6 cellular contexts compared by ENCODE assay signal in genomic region chr19:1206733-1207301, GRCh38. TPM values are rescaled to one million over a fixed set of nuclear protein-coding genes. Genes with fewer than 3 reads are reported as not detected.
A peak's percentile ranks its signal among the peaks of the same experiment; 100 is the strongest.
DNase-seq lines count a peak whose midpoint lies in the region; ATAC-seq and TF ChIP-seq lines count a peak whose summit lies in the region.

No MANE protein-coding gene starts in this region.

- ATAC-seq in gastroesophageal sphincter (no peak), GM18867 (IDR thresholded peaks at IDR 0.05; ENCODE audit: unreplicated experiment) (no peak)

- peaks cover 0 to 17% of the 10 kb centered on the region in 2 donors for H3K36me3 Mint-ChIP-seq in CD4-positive, alpha-beta memory T cell
- H3K36me3 Mint-ChIP-seq in stimulated activated naive CD8-positive, alpha-beta T cell treated with anti-CD3 and anti-CD28 coated beads, Interleukin-15, Interleukin-2, amounts not matched to agents 100 ng/mL and 50 ng/mL, for 24 hours (ENCODE audit: low read depth) = peaks cover 11% of the 10 kb centered on the region

- peak overlapping the region; percentile 93 to 96 (median 94) for H3K4me3 Mint-ChIP-seq in CD4-positive, alpha-beta memory T cell
- H3K4me3 Mint-ChIP-seq in stimulated activated naive CD8-positive, alpha-beta T cell treated with anti-CD3 and anti-CD28 coated beads, Interleukin-15, Interleukin-2, amounts not matched to agents 100 ng/mL and 50 ng/mL, for 24 hours = peak overlapping the region; percentile 95

- H3K27me3 ChIP-seq in CD4-positive, alpha-beta memory T cell (ENCODE audit: insufficient read depth, low read length) = no peaks in the 10 kb centered on the region
- H3K27me3 ChIP-seq in gastroesophageal sphincter = no peaks in the 10 kb centered on the region

- WGBS in gastroesophageal sphincter (ENCODE audit: low coverage in 1 of 2), 2 donors = 2% methylated on average over 9 to 17 of the region's 32 CpGs

- H3K27ac ChIP-seq in CD4-positive, alpha-beta memory T cell (ENCODE audit: low read depth, low read length) = peak overlapping the region; percentile 78
- no peak overlapping the region for H3K27ac ChIP-seq in SK-N-MC
- peak overlapping the region; percentile 62 to 87 (median 84) for H3K27ac ChIP-seq in gastroesophageal sphincter

- POLR2A ChIA-PET in CD4-positive, alpha-beta memory T cell (lab: Charles Lee; ENCODE audit: partially characterized antibody) = interaction anchor here (0.7 to 1.5 kb wide), 6 partner anchors 9 to 187 kb away, joined by 3 to 5 read pairs (median 4); no protein-coding TSS in a partner anchor

- H3K4me3 ChIP-seq in CD4-positive, alpha-beta memory T cell (ENCODE audit: low read length in 2 of 2) = peak overlapping the region; percentile 58 to 68
- H3K4me3 ChIP-seq in SK-N-MC (peak overlapping the region; percentile 87), gastroesophageal sphincter (peak overlapping the region; percentile 78 to 81)

- H3K9me3 ChIP-seq in CD4-positive, alpha-beta memory T cell (ENCODE audit: control insufficient read depth in 1 of 2, low read length in 2 of 2) = no peaks in the 10 kb centered on the region
- H3K9me3 ChIP-seq in SK-N-MC (ENCODE audit: low read depth, low read length) = no peaks in the 10 kb centered on the region
- H3K9me3 ChIP-seq in gastroesophageal sphincter = no peaks in the 10 kb centered on the region

- TF ChIP-seq CTCF in gastroesophageal sphincter (IDR thresholded peaks at IDR 0.05) = no peak

- peaks cover 11 to 57% (median 36%) of the 10 kb centered on the region in 4 donors for H3K4me1 Mint-ChIP-seq in CD4-positive, alpha-beta memory T cell
- peaks cover 30% of the 10 kb centered on the region for H3K4me1 Mint-ChIP-seq in stimulated activated naive CD8-positive, alpha-beta T cell treated with anti-CD3 and anti-CD28 coated beads, Interleukin-15, Interleukin-2, amounts not matched to agents 100 ng/mL and 50 ng/mL, for 24 hours (ENCODE audit: low read depth)

- CTCF ChIA-PET in CD4-positive, alpha-beta memory T cell (lab: Charles Lee; ENCODE audit: partially characterized antibody) = interaction anchor here (0.8 kb wide), 1 partner anchor 142 kb away, joined by 3 read pairs; no protein-coding TSS in a partner anchor

- H3K36me3 ChIP-seq in CD4-positive, alpha-beta memory T cell (ENCODE audit: insufficient read depth, low read length) = peaks cover 8% of the 10 kb centered on the region
- peaks cover 5% of the 10 kb centered on the region; the same call in 1 of the 2 replicates for H3K36me3 ChIP-seq in SK-N-MC (ENCODE audit: insufficient read depth, low read length)
- peaks cover 0 to 16% of the 10 kb centered on the region in 2 donors for H3K36me3 ChIP-seq in gastroesophageal sphincter

- TF ChIP-seq POLR2A in gastroesophageal sphincter (IDR thresholded peaks at IDR 0.05) = no peak

- no peak for TF ChIP-seq EP300 in gastroesophageal sphincter (IDR thresholded peaks at IDR 0.05)

- intact Hi-C loops in CD4-positive, alpha-beta memory T cell (cut with micrococcal nuclease) = no loop called here

- H3K9ac ChIP-seq in SK-N-MC (ENCODE audit: insufficient read length) = peak overlapping the region; percentile 79

- peaks cover 63% of the 10 kb centered on the region for H3K4me1 ChIP-seq in CD4-positive, alpha-beta memory T cell (ENCODE audit: insufficient read depth, low read length)
- peaks cover 0 to 79% (median 19%) of the 10 kb centered on the region in 3 donors for H3K4me1 ChIP-seq in gastroesophageal sphincter

- H3K9me3 Mint-ChIP-seq in CD4-positive, alpha-beta memory T cell = no peaks in the 10 kb centered on the region
- no peaks in the 10 kb centered on the region for H3K9me3 Mint-ChIP-seq in stimulated activated naive CD8-positive, alpha-beta T cell treated with anti-CD3 and anti-CD28 coated beads, Interleukin-15, Interleukin-2, amounts not matched to agents 100 ng/mL and 50 ng/mL, for 24 hours

- H3K27ac Mint-ChIP-seq in CD4-positive, alpha-beta memory T cell = peak overlapping the region; percentile 84 to 96 (median 95)
- H3K27ac Mint-ChIP-seq in stimulated activated naive CD8-positive, alpha-beta T cell treated with anti-CD3 and anti-CD28 coated beads, Interleukin-15, Interleukin-2, amounts not matched to agents 100 ng/mL and 50 ng/mL, for 24 hours = peak overlapping the region; percentile 87

- H3K27me3 Mint-ChIP-seq in CD4-positive, alpha-beta memory T cell = no peaks in the 10 kb centered on the region
- no peaks in the 10 kb centered on the region for H3K27me3 Mint-ChIP-seq in stimulated activated naive CD8-positive, alpha-beta T cell treated with anti-CD3 and anti-CD28 coated beads, Interleukin-15, Interleukin-2, amounts not matched to agents 100 ng/mL and 50 ng/mL, for 24 hours

- peak; percentile 29 to 56 (median 32) for DNase-seq in CD4-positive, alpha-beta memory T cell
- DNase-seq in SK-N-MC (ENCODE audit: low read depth, low spot score) (no peak), NCI-H2171 (lab: John Stamatoyannopoulos, UW) (no peak)

RNA-seq across cellular contexts. Expression of gene STK11, which starts 1.2 kb away (rescaled TPM):
- 100 to 1,000 TPM; 112 to 114 TPM for total RNA-seq in CD4-positive, alpha-beta memory T cell
- polyA plus RNA-seq in CD4-positive, alpha-beta memory T cell = 10 to 100 TPM; 11.0 to 43.5 TPM
- 10 to 100 TPM; 56.8 to 80.7 (median 60.9) TPM for total RNA-seq in gastroesophageal sphincter

RNA-seq across cellular contexts. Expression of gene CBARP, which starts 31.0 kb away (rescaled TPM):
- total RNA-seq in CD4-positive, alpha-beta memory T cell = not detected
- polyA plus RNA-seq in CD4-positive, alpha-beta memory T cell = not detected
- under 1 TPM in 3 of 4 donors, not detected in 1; 0.13 to 0.73 (median 0.49) TPM for total RNA-seq in gastroesophageal sphincter

RNA-seq across cellular contexts. Expression of gene SBNO2, which starts 32.7 kb away (rescaled TPM):
- 10 to 100 TPM; 92.6 to 98.6 TPM for total RNA-seq in CD4-positive, alpha-beta memory T cell
- polyA plus RNA-seq in CD4-positive, alpha-beta memory T cell = 1 to 10 TPM in 1 of 2 donors, under 1 TPM in 1; 0.37 to 3.5 TPM
- total RNA-seq in gastroesophageal sphincter = 10 to 100 TPM; 14.9 to 67.2 (median 20.9) TPM

RNA-seq across cellular contexts. Expression of gene ATP5F1D, which starts 34.7 kb away (rescaled TPM):
- total RNA-seq in CD4-positive, alpha-beta memory T cell = 100 to 1,000 TPM; 105 to 108 TPM
- 100 to 1,000 TPM; 133 to 243 TPM for polyA plus RNA-seq in CD4-positive, alpha-beta memory T cell
- total RNA-seq in gastroesophageal sphincter = 100 to 1,000 TPM in 1 of 4 donors, 10 to 100 TPM in 3; 62.3 to 116 (median 84.1) TPM

RNA-seq across cellular contexts. Expression of gene MIDN, which starts 41.6 kb away (rescaled TPM):
- total RNA-seq in CD4-positive, alpha-beta memory T cell = 10 to 100 TPM; 30.3 to 34.0 TPM
- polyA plus RNA-seq in CD4-positive, alpha-beta memory T cell = 1 to 10 TPM in 1 of 2 donors, under 1 TPM in 1; 0.75 to 6.1 TPM
- 10 to 100 TPM; 20.0 to 40.1 (median 24.2) TPM for total RNA-seq in gastroesophageal sphincter

Comparison
In these comparisons a context has a peak if more than half of its experiments do, and no peak if none do; other contexts are left out.
1. DNase-seq: peak in CD4-positive, alpha-beta memory T cell (5 of 5); none in SK-N-MC (single experiment) and NCI-H2171 (single experiment).
2. Peak in every context shown above with its lines, with median percentiles within 50 percentile points of each other: H3K4me3 ChIP-seq.